ENCODE assay signal across 18 cellular contexts in genomic region chr16:49681449-49681848, GRCh38.
A peak's percentile ranks its signal among the peaks of the same experiment; 100 is the strongest.
DNase-seq lines count a peak whose midpoint lies in the region; ATAC-seq and TF ChIP-seq lines count a peak whose summit lies in the region.
"Had no signal": no experiment of that assay in that cellular context is flagged by ENCODE, and none has a peak within 500 bp of the region (broad histone marks: within the 10 kb centered on the region; RNA-seq: fewer than 3 reads in every experiment).

No MANE protein-coding gene starts in this region.

- DNase-seq in SW480 (ENCODE audit: low spot score) (peak; percentile 44), WTC11 (ENCODE audit: low spot score) (no peak), hepatocyte (ENCODE audit: low spot score) (no peak), neural crest cell (ENCODE audit: low read depth, low spot score) (no peak), Caco-2 (no peak), epidermal melanocyte (ENCODE audit: insufficient read length, low spot score) (no peak), A172 (ENCODE audit: low spot score) (no peak)
- DNase-seq in effector CD4-positive, alpha-beta T cell: no peak
- DNase-seq: CD4-positive, CD25-positive, alpha-beta regulatory T cell; CD8-positive, alpha-beta T cell; DMS153; DND-41; GOT3; HFFc6 had no signal

- TF ChIP-seq CTCF in WTC11 (IDR thresholded peaks at IDR 0.05) (no peak), hepatocyte (IDR thresholded peaks at IDR 0.05; ENCODE audit: poor library complexity) (no peak), neural crest cell (conservative IDR thresholded peaks at IDR 0.05) (no peak), Caco-2 (IDR thresholded peaks at IDR 0.05; ENCODE audit: insufficient read depth in 1 of 2, low read depth in 1 of 2, low read length in 1 of 2, severe bottlenecking in 1 of 2, unreplicated experiment in 1 of 2) (no peak)

- H3K27ac ChIP-seq in hepatocyte: peak overlapping the region; percentile 31
- H3K27ac ChIP-seq: BLaER1, C4-2B had no signal

- POLR2A ChIA-PET in WTC11 (lab: Charles Lee): no interaction called here
- POLR2A ChIA-PET in Caco-2 (lab: Charles Lee): no interaction called here

- no peaks in the 10 kb centered on the region for H4K20me1 ChIP-seq in hepatocyte (ENCODE audit: insufficient read depth, poor library complexity, severe bottlenecking)
- H4K20me1 ChIP-seq: BLaER1 had no signal

- H3K27me3 Mint-ChIP-seq in WTC11 (ENCODE audit: low read depth) (no peaks in the 10 kb centered on the region), neural crest cell (ENCODE audit: low read depth) (no peaks in the 10 kb centered on the region), Caco-2 (ENCODE audit: insufficient read depth, unreplicated experiment) (peaks cover 17% of the 10 kb centered on the region)

- H2AFZ ChIP-seq in hepatocyte: no peak overlapping the region

- H3K9me2 ChIP-seq in hepatocyte (replicated peaks; ENCODE audit: insufficient read depth): no peaks in the 10 kb centered on the region

- peak; percentile 66 for ATAC-seq in WTC11
- ATAC-seq: CD8-positive, alpha-beta T cell had no signal

- H3K36me3 ChIP-seq in hepatocyte (replicated peaks; ENCODE audit: insufficient read depth, low read depth) (no peaks in the 10 kb centered on the region), Caco-2 (ENCODE audit: control insufficient read depth, insufficient read depth, low read length) (no peaks in the 10 kb centered on the region)
- H3K36me3 ChIP-seq: HAP-1 had no signal

- no peaks in the 10 kb centered on the region for H3K4me1 ChIP-seq in hepatocyte (ENCODE audit: insufficient read depth)
- no peaks in the 10 kb centered on the region for H3K4me1 ChIP-seq in Caco-2
- H3K4me1 ChIP-seq: HAP-1 had no signal

- CTCF ChIA-PET in WTC11 (lab: Charles Lee) (no interaction called here), Caco-2 (lab: Charles Lee) (no interaction called here)

- H3K27me3 ChIP-seq in hepatocyte (no peaks in the 10 kb centered on the region), Caco-2 (replicated peaks; ENCODE audit: control insufficient read depth, insufficient read depth, low read length) (no peaks in the 10 kb centered on the region; the same call in 1 of the 2 replicates)
- H3K27me3 ChIP-seq: BLaER1 had no signal

- H3K36me3 Mint-ChIP-seq in WTC11 (peaks cover 19% of the 10 kb centered on the region), neural crest cell (ENCODE audit: low read depth) (peaks cover 14% of the 10 kb centered on the region), Caco-2 (ENCODE audit: insufficient read depth, unreplicated experiment) (no peaks in the 10 kb centered on the region)
- H3K36me3 Mint-ChIP-seq: CD4-positive, CD25-positive, alpha-beta regulatory T cell; CD8-positive, alpha-beta T cell had no signal

- no TSS peak for BruUV-seq in Caco-2 (replicated peaks; lab: Mats Ljungman, UMichigan)

- intact Hi-C loops in Caco-2 (cut with micrococcal nuclease; ENCODE audit: unreplicated experiment): no loop called here

- H3K9me3 Mint-ChIP-seq in WTC11 (peaks cover 7% of the 10 kb centered on the region), neural crest cell (peaks cover 2% of the 10 kb centered on the region), Caco-2 (ENCODE audit: unreplicated experiment) (peaks cover 13% of the 10 kb centered on the region)
- H3K9me3 Mint-ChIP-seq: CD4-positive, CD25-positive, alpha-beta regulatory T cell; CD8-positive, alpha-beta T cell had no signal

- H3K4me1 Mint-ChIP-seq in WTC11 (peaks cover 16% of the 10 kb centered on the region), neural crest cell (peaks cover 15% of the 10 kb centered on the region), Caco-2 (ENCODE audit: low read depth, unreplicated experiment) (no peaks in the 10 kb centered on the region)
- H3K4me1 Mint-ChIP-seq: B cell; CD4-positive, CD25-positive, alpha-beta regulatory T cell had no signal

- 63% methylated on average over 7 of the region's 7 CpGs for WGBS in hepatocyte (ENCODE audit: low lambda C conversion rate, missing lambda C conversion rate)

- H3K4me3 ChIP-seq in hepatocyte: no peak overlapping the region
- no peak overlapping the region for H3K4me3 ChIP-seq in Caco-2 (ENCODE audit: low read depth, low read length)
- H3K4me3 ChIP-seq: BLaER1, HAP-1 had no signal

- no peak overlapping the region for H3K4me2 ChIP-seq in hepatocyte
- H3K4me2 ChIP-seq: BLaER1 had no signal

- H3K4me3 Mint-ChIP-seq in WTC11: no peak overlapping the region
- H3K4me3 Mint-ChIP-seq in neural crest cell: no peak overlapping the region
- no peak overlapping the region for H3K4me3 Mint-ChIP-seq in Caco-2 (ENCODE audit: unreplicated experiment)
- H3K4me3 Mint-ChIP-seq: B cell; CD4-positive, CD25-positive, alpha-beta regulatory T cell; CD8-positive, alpha-beta T cell; HFFc6 had no signal

- H3K9me3 ChIP-seq in hepatocyte (ENCODE audit: low read depth) (no peaks in the 10 kb centered on the region), Caco-2 (peaks cover 16% of the 10 kb centered on the region)

- H3K27ac Mint-ChIP-seq in WTC11 (peak overlapping the region; percentile 63), neural crest cell (ENCODE audit: unreplicated experiment) (peak overlapping the region; percentile 73), Caco-2 (ENCODE audit: unreplicated experiment) (no peak overlapping the region)
- H3K27ac Mint-ChIP-seq: B cell; CD8-positive, alpha-beta T cell; HFFc6 had no signal

- H3K79me2 ChIP-seq in hepatocyte: no peaks in the 10 kb centered on the region

TF ChIP-seq in WTC11, 78 proteins besides CTCF, POLR2A, EP300 and RAD21:
- TF ChIP-seq ZSCAN18 (CRISPR knock-in tag; IDR thresholded peaks at IDR 0.05) (no peak), SP1 (CRISPR knock-in tag; conservative IDR thresholded peaks at IDR 0.05) (no peak), ZBTB43 (CRISPR knock-in tag; IDR thresholded peaks at IDR 0.05) (no peak), ZNF281 (CRISPR knock-in tag; IDR thresholded peaks at IDR 0.05) (no peak)
